ENCODE assay signal across 16 cellular contexts in the genomic region with DNA sequence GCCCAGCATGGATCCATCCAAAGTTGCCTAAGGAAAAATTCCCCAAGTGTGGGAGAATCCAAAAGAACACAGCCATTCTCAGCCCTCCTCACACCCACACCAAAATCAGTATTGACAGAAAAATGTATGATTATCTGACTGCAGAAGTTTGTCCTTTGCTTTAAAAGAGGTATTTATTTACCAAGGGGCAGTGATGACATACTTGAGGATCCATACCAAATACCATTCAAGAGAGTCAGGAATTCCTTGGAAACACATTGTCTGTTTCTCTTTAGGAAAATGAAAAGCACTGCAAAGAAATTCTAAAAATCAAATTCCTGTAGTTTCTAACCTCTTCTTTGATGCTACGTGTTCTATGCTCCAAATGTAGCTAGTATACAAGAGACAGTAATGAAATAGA.
DNase-seq lines count a peak whose midpoint lies in the region; ATAC-seq and TF ChIP-seq lines count a peak whose summit lies in the region.
"Had no signal": no experiment of that assay in that cellular context is flagged by ENCODE, and none has a peak within 500 bp of the region (broad histone marks: within the 10 kb centered on the region; RNA-seq: fewer than 3 reads in every experiment).

No MANE protein-coding gene starts in this region.

- H3K36me3 Mint-ChIP-seq in activated naive CD8-positive, alpha-beta T cell treated with anti-CD3 and anti-CD28 coated beads for 36 hours = no peaks in the 10 kb centered on the region

- H3K4me3 ChIP-seq in AG10803 (ENCODE audit: low read length) = no peak overlapping the region
- H3K4me3 ChIP-seq in ectodermal cell (ENCODE audit: insufficient read depth, low read depth, low read length) = no peak overlapping the region

- WGBS in ectodermal cell, 2 experiments = 57% methylated on average over 1 of the region's 1 CpG; no CpG with 5 or more reads in 1 of the 2 experiments

- H3K27ac ChIP-seq in KOPT-K1 (ENCODE audit: low read depth, low read length, poor library complexity, severe bottlenecking) (peak overlapping the region; percentile 58), ectodermal cell (ENCODE audit: insufficient read depth, low read depth, low read length, poor library complexity, severe bottlenecking) (peak overlapping the region; percentile 81)
- H3K27ac ChIP-seq: C4-2B, thoracic aorta had no signal

- H3K9me3 ChIP-seq in KOPT-K1 (ENCODE audit: insufficient read depth, low read length, poor library complexity, severe bottlenecking) = no peaks in the 10 kb centered on the region
- no peaks in the 10 kb centered on the region for H3K9me3 ChIP-seq in ectodermal cell (ENCODE audit: control insufficient read depth, low read length)
- H3K9me3 ChIP-seq: thoracic aorta had no signal

- no peaks in the 10 kb centered on the region for H3K4me1 Mint-ChIP-seq in activated naive CD8-positive, alpha-beta T cell treated with anti-CD3 and anti-CD28 coated beads for 36 hours

- H3K27ac Mint-ChIP-seq in activated naive CD8-positive, alpha-beta T cell treated with anti-CD3 and anti-CD28 coated beads for 36 hours = no peak overlapping the region

- no peak for ATAC-seq in GM18505 (IDR thresholded peaks at IDR 0.05; ENCODE audit: unreplicated experiment)
- ATAC-seq: sciatic nerve had no signal

- H3K36me3 ChIP-seq in KOPT-K1 (ENCODE audit: insufficient read depth, low read length) = no peaks in the 10 kb centered on the region
- peaks cover 3% of the 10 kb centered on the region for H3K36me3 ChIP-seq in ectodermal cell (ENCODE audit: control insufficient read depth, insufficient read depth, low read length)
- H3K36me3 ChIP-seq: thoracic aorta had no signal

- no peaks in the 10 kb centered on the region for H3K27me3 Mint-ChIP-seq in activated naive CD8-positive, alpha-beta T cell treated with anti-CD3 and anti-CD28 coated beads for 36 hours

- no peak for TF ChIP-seq CTCF in AG10803 (conservative IDR thresholded peaks at IDR 0.05; ENCODE audit: low read length)

- no peaks in the 10 kb centered on the region for H3K27me3 ChIP-seq in ectodermal cell (ENCODE audit: control insufficient read depth, insufficient read depth, low read length, poor library complexity, severe bottlenecking)

- H3K4me1 ChIP-seq in ectodermal cell (ENCODE audit: control insufficient read depth, insufficient read depth, low read length) = peaks cover 16% of the 10 kb centered on the region

- peak; percentile 60 for DNase-seq in AG10803 (ENCODE audit: low read depth)
- peak; percentile 19 for DNase-seq in myocyte (ENCODE audit: low read depth)
- no peak for DNase-seq in activated naive CD8-positive, alpha-beta T cell treated with anti-CD3 and anti-CD28 coated beads for 36 hours
- no peak for DNase-seq in NCI-H774 (lab: John Stamatoyannopoulos, UW)
- no peak for DNase-seq in NCI-H510A treated with DMSO at 0.1 percent for 48 hours (lab: John Stamatoyannopoulos, UW)
- DNase-seq: activated CD4-positive, CD25-positive, alpha-beta regulatory T cell treated with anti-CD3 and anti-CD28 coated beads, Interleukin-2, amount 50 U/mL, for 72 hours; central memory CD4-positive, alpha-beta T cell; glutamatergic neuron; KBM-7; NCI-H345 had no signal

- no peak overlapping the region for H3K4me3 Mint-ChIP-seq in activated naive CD8-positive, alpha-beta T cell treated with anti-CD3 and anti-CD28 coated beads for 36 hours

- peaks cover 5% of the 10 kb centered on the region for H3K9me3 Mint-ChIP-seq in activated naive CD8-positive, alpha-beta T cell treated with anti-CD3 and anti-CD28 coated beads for 36 hours

- no peak for TF ChIP-seq POLR2A in GM18505 (IDR thresholded peaks at IDR 0.05; ENCODE audit: borderline replicate concordance, extremely low read depth, insufficient read depth, insufficient read length)

Comparison
In these comparisons a context has a peak if more than half of its experiments do, and no peak if none do; other contexts are left out.
1. DNase-seq: peak in AG10803 (single experiment) and myocyte (single experiment); none in activated naive CD8-positive, alpha-beta T cell treated with anti-CD3 and anti-CD28 coated beads for 36 hours (single experiment), NCI-H774 (single experiment) and NCI-H510A treated with DMSO at 0.1 percent for 48 hours (single experiment).